In the genomic region with DNA sequence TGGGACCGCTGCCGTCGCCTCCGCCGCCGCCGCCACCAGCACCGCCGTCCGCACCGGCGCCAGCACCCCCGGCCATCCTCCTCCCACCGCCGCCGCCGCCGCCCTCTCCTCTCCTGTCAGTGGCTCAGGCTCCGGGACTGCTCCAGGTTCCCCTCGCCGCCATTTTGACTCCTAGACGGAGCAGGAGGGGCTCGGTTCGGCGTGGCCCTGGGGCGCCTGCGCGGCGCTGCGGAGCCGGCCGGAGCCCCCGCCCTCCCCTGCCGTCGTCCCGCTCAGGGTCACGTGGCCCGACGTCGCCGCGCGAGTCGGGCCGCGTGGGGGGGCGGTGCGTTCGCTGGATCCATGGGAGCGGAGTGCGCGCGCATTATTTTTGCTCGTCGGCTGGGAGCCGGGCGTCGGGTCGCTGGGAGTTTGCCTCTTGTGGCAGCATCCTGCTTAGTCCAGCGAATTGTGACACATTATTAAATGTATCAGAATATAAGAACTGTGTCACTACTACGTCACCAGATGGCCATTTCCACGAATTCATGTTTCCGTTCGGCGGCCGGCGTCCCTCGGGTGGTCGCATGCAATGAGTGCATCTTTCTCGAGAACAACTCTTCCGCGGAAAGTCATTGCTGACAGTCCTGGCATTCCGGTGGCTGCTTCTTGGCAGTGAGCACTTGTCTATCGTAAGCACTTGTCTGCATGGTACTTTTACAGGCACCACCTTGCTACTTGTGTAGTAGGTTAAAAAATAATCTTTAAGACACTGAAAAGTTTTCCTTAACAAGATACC, we compare ENCODE assay signal across 8 cellular contexts. TPM values are rescaled to one million over a fixed set of nuclear protein-coding genes. Genes with fewer than 3 reads are reported as not detected.
DNase-seq lines count a peak whose midpoint lies in the region; ATAC-seq and TF ChIP-seq lines count a peak whose summit lies in the region.

A gene with protein sequence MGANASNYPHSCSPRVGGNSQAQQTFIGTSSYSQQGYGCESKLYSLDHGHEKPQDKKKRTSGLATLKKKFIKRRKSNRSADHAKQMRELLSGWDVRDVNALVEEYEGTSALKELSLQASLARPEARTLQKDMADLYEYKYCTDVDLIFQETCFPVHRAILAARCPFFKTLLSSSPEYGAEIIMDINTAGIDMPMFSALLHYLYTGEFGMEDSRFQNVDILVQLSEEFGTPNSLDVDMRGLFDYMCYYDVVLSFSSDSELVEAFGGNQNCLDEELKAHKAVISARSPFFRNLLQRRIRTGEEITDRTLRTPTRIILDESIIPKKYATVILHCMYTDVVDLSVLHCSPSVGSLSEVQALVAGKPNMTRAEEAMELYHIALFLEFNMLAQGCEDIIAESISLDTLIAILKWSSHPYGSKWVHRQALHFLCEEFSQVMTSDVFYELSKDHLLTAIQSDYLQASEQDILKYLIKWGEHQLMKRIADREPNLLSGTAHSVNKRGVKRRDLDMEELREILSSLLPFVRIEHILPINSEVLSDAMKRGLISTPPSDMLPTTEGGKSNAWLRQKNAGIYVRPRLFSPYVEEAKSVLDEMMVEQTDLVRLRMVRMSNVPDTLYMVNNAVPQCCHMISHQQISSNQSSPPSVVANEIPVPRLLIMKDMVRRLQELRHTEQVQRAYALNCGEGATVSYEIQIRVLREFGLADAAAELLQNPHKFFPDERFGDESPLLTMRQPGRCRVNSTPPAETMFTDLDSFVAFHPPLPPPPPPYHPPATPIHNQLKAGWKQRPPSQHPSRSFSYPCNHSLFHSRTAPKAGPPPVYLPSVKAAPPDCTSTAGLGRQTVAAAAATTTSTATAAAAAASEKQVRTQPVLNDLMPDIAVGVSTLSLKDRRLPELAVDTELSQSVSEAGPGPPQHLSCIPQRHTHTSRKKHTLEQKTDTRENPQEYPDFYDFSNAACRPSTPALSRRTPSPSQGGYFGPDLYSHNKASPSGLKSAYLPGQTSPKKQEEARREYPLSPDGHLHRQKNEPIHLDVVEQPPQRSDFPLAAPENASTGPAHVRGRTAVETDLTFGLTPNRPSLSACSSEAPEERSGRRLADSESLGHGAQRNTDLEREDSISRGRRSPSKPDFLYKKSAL (minus strand): TSS at position 184 of the 778 bp plus-strand sequence. CDS start 36,985 bp downstream, outside the sequence.

- peak; percentile 46 for DNase-seq in AG04449 (ENCODE audit: low read depth, low spot score)
- DNase-seq in NCI-H2196 treated with DMSO at 0.1 percent for 48 hours (lab: John Stamatoyannopoulos, UW; ENCODE audit: unreplicated experiment), result peak; percentile 70
- peak; percentile 98 for DNase-seq in T47D (ENCODE audit: low read depth in 1 of 2, low spot score in 1 of 2)

- H3K4me3 ChIP-seq in AG04449 (ENCODE audit: low read depth, low read length) (peak within 1 kb of the TSS; percentile 84), iPS-18c (ENCODE audit: insufficient read depth, low read depth, low read length) (peak within 1 kb of the TSS; percentile 68), skeletal muscle tissue (ENCODE audit: low read length in 3 of 3) (peak within 1 kb of the TSS; percentile 85 to 98 (median 88))

- H3K9me3 ChIP-seq in iPS-18c (ENCODE audit: control insufficient read depth, insufficient read depth, low read length) (peaks cover 6% of the 10 kb centered on the region), skeletal muscle tissue (ENCODE audit: control insufficient read depth in 3 of 3, low read length in 3 of 3) (peaks cover 0 to 4% (median 3%) of the 10 kb centered on the region in 3 donors)

- CTCF ChIA-PET in AG04449 (lab: Yijun Ruan, JAX), result no interaction called here

- H3K36me3 ChIP-seq in skeletal muscle tissue (ENCODE audit: control insufficient read depth in 3 of 3, insufficient read depth in 3 of 3, low read length in 3 of 3), result peaks cover 0 to 6% (median 5%) of the 10 kb centered on the region in 3 donors

- peak within 1 kb of the TSS; percentile 94 for H3K27ac ChIP-seq in VCaP
- peak within 1 kb of the TSS; percentile 95 for H3K27ac ChIP-seq in skeletal muscle tissue (ENCODE audit: low read depth, low read length)

- POLR2A ChIA-PET in AG04449 (lab: Yijun Ruan, JAX), result no interaction called here

- H3K4me1 ChIP-seq in skeletal muscle tissue (ENCODE audit: control insufficient read depth in 3 of 3, insufficient read depth in 3 of 3, low read length in 3 of 3), result peaks cover 12 to 33% (median 21%) of the 10 kb centered on the region in 3 donors

- H3K9ac ChIP-seq in skeletal muscle tissue (ENCODE audit: low read depth in 1 of 3, low read length in 3 of 3), result peak within 1 kb of the TSS; percentile 86 to 91 (median 89)

- TF ChIP-seq CTCF in AG04449 (IDR thresholded peaks at IDR 0.05; ENCODE audit: insufficient read depth, low read length, missing control alignments), result no peak
- peak; percentile 47 for TF ChIP-seq CTCF in VCaP (conservative IDR thresholded peaks at IDR 0.05)

- in situ Hi-C loops in T47D (cut with HindIII; ENCODE audit: low pct_unique_long_range_greater_than_20kb, low sequenced_read_pairs), result no loop called here

- no peaks in the 10 kb centered on the region for H3K27me3 ChIP-seq in skeletal muscle tissue (ENCODE audit: control insufficient read depth in 3 of 3, insufficient read depth in 3 of 3, low read length in 3 of 3)

- ATAC-seq in GM18873 (IDR thresholded peaks at IDR 0.05; ENCODE audit: low FRiP score, unreplicated experiment) (peak; percentile 52), HG03135 (IDR thresholded peaks at IDR 0.05; ENCODE audit: unreplicated experiment) (peak; percentile 77)

RNA-seq across cellular contexts. Expression of the gene that starts here (rescaled TPM):
- 39.1 TPM for total RNA-seq in skeletal muscle tissue

Comparison
In these comparisons a context has a peak if more than half of its experiments do, and no peak if none do; other contexts are left out.
1. Peak in every context shown above with its lines: DNase-seq, ATAC-seq, H3K4me3 ChIP-seq and H3K27ac ChIP-seq.
2. DNase-seq: peak in every context shown above with its lines; median percentile 98 in T47D; 70 in NCI-H2196 treated with DMSO at 0.1 percent for 48 hours; 46 in AG04449.